ENCODE assay signal across 30 cellular contexts in genomic region chr4:76406070-76406469, GRCh38. TPM values are rescaled to one million over a fixed set of nuclear protein-coding genes. Genes with fewer than 3 reads are reported as not detected.
"Had no signal": no experiment of that assay in that cellular context is flagged by ENCODE, and none has a peak within 500 bp of the region (broad histone marks: within the 10 kb centered on the region; RNA-seq: fewer than 3 reads in every experiment).

No MANE protein-coding gene starts in this region.

- H3K36me3 ChIP-seq: neural progenitor cell, ovary, right lobe of liver, sigmoid colon, spleen, suprapubic skin, tibial artery, transverse colon, upper lobe of right lung, uterus had no signal

- H3K27ac ChIP-seq: neural progenitor cell, ovary, parathyroid adenoma, psoas muscle, right lobe of liver, sigmoid colon, spleen, suprapubic skin, testis, tibial artery, transverse colon, upper lobe of right lung, uterus had no signal

- H3K79me2 ChIP-seq: parathyroid adenoma had no signal

- H3K9me3 ChIP-seq: ovary, psoas muscle, right lobe of liver, sigmoid colon, spleen, suprapubic skin, testis, tibial artery, transverse colon, upper lobe of right lung, uterus had no signal

- DNase-seq: natural killer cell; occipital lobe; ovary; posterior cingulate gyrus; psoas muscle; right cardiac atrium; right lobe of liver; sigmoid colon; small intestine; spleen; stimulated activated CD4-positive, alpha-beta T cell treated with anti-CD3 and anti-CD28 coated beads, Interleukin-12 subunit alpha, Interleukin-12 subunit beta, amount 100 ng/mL, for 4 hours; stimulated activated CD4-positive, alpha-beta T cell treated with anti-CD3 and anti-CD28 coated beads, Interleukin-1b, Interleukin-23, amount 100 ng/mL, for 48 hours; stimulated activated CD4-positive, alpha-beta T cell treated with anti-CD3 and anti-CD28 coated beads, Interleukin-4, amount 100 ng/mL, for 1 hour; stimulated activated CD4-positive, alpha-beta T cell treated with anti-CD3 and anti-CD28 coated beads, Interleukin-4, amount 100 ng/mL, for 4 hours; stimulated activated CD8-positive, alpha-beta memory T cell treated with anti-CD3 and anti-CD28 coated beads, Interleukin-4, amount 100 ng/mL, for 48 hours; stimulated activated naive CD4-positive, alpha-beta T cell; stimulated activated naive CD8-positive, alpha-beta T cell treated with anti-CD3 and anti-CD28 coated beads, Interleukin-15, amount 100 ng/mL, for 72 hours; stimulated activated naive CD8-positive, alpha-beta T cell treated with anti-CD3 and anti-CD28 coated beads, Interleukin-15, Interleukin-2, amounts not matched to agents 100 U/mL and 50 U/mL, for 24 hours; substantia nigra; testis; tibial artery; transverse colon; upper lobe of right lung; uterus had no signal

- H2AFZ ChIP-seq: neural progenitor cell, parathyroid adenoma had no signal

- H3K4me2 ChIP-seq: neural progenitor cell had no signal

- H3K27me3 ChIP-seq: neural progenitor cell, ovary, right lobe of liver, sigmoid colon, spleen, suprapubic skin, testis, tibial artery, transverse colon, upper lobe of right lung, uterus had no signal

- H3K4me3 ChIP-seq: neural progenitor cell, ovary, psoas muscle, right lobe of liver, sigmoid colon, spleen, suprapubic skin, testis, tibial artery, transverse colon, upper lobe of right lung, uterus had no signal

- H3K9ac ChIP-seq: neural progenitor cell, parathyroid adenoma had no signal

- H3K4me1 ChIP-seq: neural progenitor cell, parathyroid adenoma, psoas muscle, right lobe of liver, sigmoid colon, spleen, suprapubic skin, testis, tibial artery, transverse colon, upper lobe of right lung, uterus had no signal

- ATAC-seq: natural killer cell; psoas muscle; right cardiac atrium; right lobe of liver; stimulated activated memory B cell treated with anti-CD40 and anti-IgM and Interleukin-4, amounts not matched to agents 10 μg/mL and 1 μg/mL and 100 μg/mL, for 72 hours; stimulated activated naive CD8-positive, alpha-beta T cell treated with anti-CD3 and anti-CD28 coated beads, Interleukin-15, amount 100 ng/mL, for 72 hours; stimulated activated naive CD8-positive, alpha-beta T cell treated with anti-CD3 and anti-CD28 coated beads, Interleukin-15, Interleukin-2, amounts not matched to agents 100 U/mL and 50 U/mL, for 24 hours; upper lobe of right lung had no signal

RNA-seq across cellular contexts. Expression of gene CCDC158, which starts 14.9 kb away (rescaled TPM):
- total RNA-seq: natural killer cell, progenitor cell of endocrine pancreas had no signal
- polyA plus RNA-seq: neural cell, psoas muscle had no signal
